In the genomic region with DNA sequence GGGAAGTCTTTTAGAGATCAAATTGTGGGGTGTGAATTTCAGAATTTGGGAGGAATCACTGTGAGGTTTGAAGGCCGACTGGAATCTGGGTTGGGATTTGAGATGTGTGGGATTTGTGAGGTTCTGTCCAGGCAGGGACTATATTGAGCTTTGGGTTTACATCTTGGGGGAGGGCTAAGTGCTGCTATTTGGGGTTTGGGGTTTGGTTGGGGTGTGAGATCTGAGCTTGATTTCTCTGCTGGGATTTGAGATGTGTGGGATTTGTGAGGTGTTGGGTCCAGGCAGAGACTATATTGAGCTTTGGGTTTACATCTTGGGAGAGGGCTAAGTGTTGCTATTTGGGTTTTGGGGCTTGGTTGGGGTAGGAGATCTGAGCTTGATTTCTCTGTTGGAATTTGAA, we compare ENCODE assay signal across 8 cellular contexts. TPM values are rescaled to one million over a fixed set of nuclear protein-coding genes. Genes with fewer than 3 reads are reported as not detected.
DNase-seq lines count a peak whose midpoint lies in the region; ATAC-seq and TF ChIP-seq lines count a peak whose summit lies in the region.
"Had no signal": no experiment of that assay in that cellular context is flagged by ENCODE, and none has a peak within 500 bp of the region (broad histone marks: within the 10 kb centered on the region; RNA-seq: fewer than 3 reads in every experiment).

No MANE protein-coding gene starts in this region.

- peak overlapping the region; percentile 68 for H3K9ac ChIP-seq in iPS-18a (ENCODE audit: low read length)

- ATAC-seq in stimulated activated effector memory CD8-positive, alpha-beta T cell treated with anti-CD3 and anti-CD28 coated beads, Interleukin-12 subunit alpha, Interleukin-12 subunit beta, amount 100 ng/mL, for 72 hours = no peak

- peak overlapping the region; percentile 91 for H3K4me3 Mint-ChIP-seq in HFFc6
- H3K4me3 Mint-ChIP-seq in activated CD4-positive, alpha-beta memory T cell treated with anti-CD3 and anti-CD28 coated beads, Interleukin-2, amount 10 ng/mL, durations not matched to agents 7 days and 5 days = peak overlapping the region; percentile 95
- H3K4me3 Mint-ChIP-seq in stimulated activated effector memory CD8-positive, alpha-beta T cell treated with anti-CD3 and anti-CD28 coated beads, Interleukin-12 subunit alpha, Interleukin-12 subunit beta, amount 100 ng/mL, for 72 hours = peak overlapping the region; percentile 98

- no peak overlapping the region for H3K27ac ChIP-seq in iPS-18a (ENCODE audit: low read length)

- H3K9me3 Mint-ChIP-seq in HFFc6 = no peaks in the 10 kb centered on the region
- H3K9me3 Mint-ChIP-seq in activated CD4-positive, alpha-beta memory T cell treated with anti-CD3 and anti-CD28 coated beads, Interleukin-2, amount 10 ng/mL, durations not matched to agents 7 days and 5 days = no peaks in the 10 kb centered on the region
- no peaks in the 10 kb centered on the region for H3K9me3 Mint-ChIP-seq in stimulated activated effector memory CD8-positive, alpha-beta T cell treated with anti-CD3 and anti-CD28 coated beads, Interleukin-12 subunit alpha, Interleukin-12 subunit beta, amount 100 ng/mL, for 72 hours

- H3K36me3 ChIP-seq in iPS-18a (ENCODE audit: control insufficient read depth, low read depth, low read length) = no peaks in the 10 kb centered on the region

- POLR2A ChIA-PET in activated CD4-positive, alpha-beta memory T cell treated with anti-CD3 and anti-CD28 coated beads, Interleukin-2, amount 10 ng/mL, durations not matched to agents 7 days and 5 days (lab: Charles Lee) = interaction anchor here (0.9 to 2.4 kb wide), 5 partner anchors 14 to 111 kb away, joined by 3 to 10 read pairs (median 4); a partner anchor contains a TSS

- no peaks in the 10 kb centered on the region for H3K9me3 ChIP-seq in iPS-18a (ENCODE audit: control insufficient read depth, low read depth, low read length)

- peaks cover 17% of the 10 kb centered on the region for H3K4me1 ChIP-seq in iPS-18a (ENCODE audit: control insufficient read depth, low read depth, low read length)

- peaks cover 2% of the 10 kb centered on the region; the same call in 1 of the 2 replicates for H3K27me3 Mint-ChIP-seq in HFFc6 (ENCODE audit: insufficient read depth)
- H3K27me3 Mint-ChIP-seq in activated CD4-positive, alpha-beta memory T cell treated with anti-CD3 and anti-CD28 coated beads, Interleukin-2, amount 10 ng/mL, durations not matched to agents 7 days and 5 days = peaks cover 37% of the 10 kb centered on the region

- CTCF ChIA-PET in activated CD4-positive, alpha-beta memory T cell treated with anti-CD3 and anti-CD28 coated beads, Interleukin-2, amount 10 ng/mL, durations not matched to agents 7 days and 5 days (lab: Charles Lee) = interaction anchor here (0.6 to 8.0 kb wide), 9 partner anchors 9 to 520 kb away, joined by 3 to 175 read pairs (median 4); a partner anchor contains a TSS

- peak overlapping the region; percentile 75 for H3K4me3 ChIP-seq in iPS-18a (ENCODE audit: low read length)

- no peaks in the 10 kb centered on the region; the same call in 1 of the 2 replicates for H3K36me3 Mint-ChIP-seq in HFFc6 (ENCODE audit: low read depth)
- H3K36me3 Mint-ChIP-seq in activated CD4-positive, alpha-beta memory T cell treated with anti-CD3 and anti-CD28 coated beads, Interleukin-2, amount 10 ng/mL, durations not matched to agents 7 days and 5 days (ENCODE audit: low read depth) = peaks cover 18% of the 10 kb centered on the region
- peaks cover 27% of the 10 kb centered on the region for H3K36me3 Mint-ChIP-seq in stimulated activated effector memory CD8-positive, alpha-beta T cell treated with anti-CD3 and anti-CD28 coated beads, Interleukin-12 subunit alpha, Interleukin-12 subunit beta, amount 100 ng/mL, for 72 hours

- peaks cover 22% of the 10 kb centered on the region for H3K27me3 ChIP-seq in iPS-18a (ENCODE audit: control insufficient read depth, insufficient read depth, low read length)

- peak overlapping the region; percentile 88 for H3K27ac Mint-ChIP-seq in HFFc6
- peak overlapping the region; percentile 64 for H3K27ac Mint-ChIP-seq in activated CD4-positive, alpha-beta memory T cell treated with anti-CD3 and anti-CD28 coated beads, Interleukin-2, amount 10 ng/mL, durations not matched to agents 7 days and 5 days
- peak overlapping the region; percentile 93 for H3K27ac Mint-ChIP-seq in stimulated activated effector memory CD8-positive, alpha-beta T cell treated with anti-CD3 and anti-CD28 coated beads, Interleukin-12 subunit alpha, Interleukin-12 subunit beta, amount 100 ng/mL, for 72 hours

- DNase-seq in HFFc6 = no peak
- no peak for DNase-seq in activated CD4-positive, alpha-beta memory T cell treated with anti-CD3 and anti-CD28 coated beads, Interleukin-2, amount 10 ng/mL, durations not matched to agents 7 days and 5 days
- no peak for DNase-seq in stimulated activated effector memory CD8-positive, alpha-beta T cell treated with anti-CD3 and anti-CD28 coated beads, Interleukin-12 subunit alpha, Interleukin-12 subunit beta, amount 100 ng/mL, for 72 hours (ENCODE audit: low spot score in 2 of 2)
- DNase-seq in DMS79 treated with DMSO at 0.1 percent for 48 hours (lab: John Stamatoyannopoulos, UW) = no peak
- DNase-seq in NCI-H1105 (lab: John Stamatoyannopoulos, UW) = no peak
- DNase-seq in ureter (ENCODE audit: low spot score) = no peak
- DNase-seq: NCI-H1417 treated with DMSO at 0.1 percent for 48 hours had no signal

- H3K4me1 Mint-ChIP-seq in HFFc6 (ENCODE audit: low read depth) = peaks cover 41% of the 10 kb centered on the region
- H3K4me1 Mint-ChIP-seq in activated CD4-positive, alpha-beta memory T cell treated with anti-CD3 and anti-CD28 coated beads, Interleukin-2, amount 10 ng/mL, durations not matched to agents 7 days and 5 days = peaks cover 48% of the 10 kb centered on the region
- H3K4me1 Mint-ChIP-seq in stimulated activated effector memory CD8-positive, alpha-beta T cell treated with anti-CD3 and anti-CD28 coated beads, Interleukin-12 subunit alpha, Interleukin-12 subunit beta, amount 100 ng/mL, for 72 hours = peaks cover 55% of the 10 kb centered on the region

- TF ChIP-seq CTCF in HFFc6 (IDR thresholded peaks at IDR 0.05) = no peak

RNA-seq across cellular contexts. Expression of a gene that starts 0.9 kb away (rescaled TPM):
- 10 to 100 TPM; 68.9 to 85.3 (median 74.1) TPM for total RNA-seq in HFFc6 (2021; fragmentation: NEBNext Ultra II Directional; extraction: Animal tissue kit (Norgen Biotek cat#: 25700))
- total RNA-seq in activated CD4-positive, alpha-beta memory T cell treated with anti-CD3 and anti-CD28 coated beads, Interleukin-2, amount 10 ng/mL, durations not matched to agents 7 days and 5 days = 10 to 100 TPM; 41.0 to 42.3 TPM
- total RNA-seq in ureter = 31.9 TPM

RNA-seq across cellular contexts. Expression of a gene that starts 14.7 kb away (rescaled TPM):
- total RNA-seq in HFFc6 (2021; fragmentation: NEBNext Ultra II Directional; extraction: Animal tissue kit (Norgen Biotek cat#: 25700)) = under 1 TPM in 3 of 6 experiments, not detected in 3; 0.05 to 0.19 (median 0.07) TPM
- total RNA-seq in activated CD4-positive, alpha-beta memory T cell treated with anti-CD3 and anti-CD28 coated beads, Interleukin-2, amount 10 ng/mL, durations not matched to agents 7 days and 5 days = under 1 TPM in 1 of 2 experiments, not detected in 1; 0.13 TPM
- total RNA-seq in ureter = 0.13 TPM

RNA-seq across cellular contexts. Expression of a gene that starts 44.1 kb away (rescaled TPM):
- total RNA-seq in HFFc6 (2021; fragmentation: NEBNext Ultra II Directional; extraction: Animal tissue kit (Norgen Biotek cat#: 25700)) = 100 to 1,000 TPM; 116 to 190 (median 139) TPM
- total RNA-seq in activated CD4-positive, alpha-beta memory T cell treated with anti-CD3 and anti-CD28 coated beads, Interleukin-2, amount 10 ng/mL, durations not matched to agents 7 days and 5 days = 10 to 100 TPM; 14.5 to 14.9 TPM
- 49.6 TPM for total RNA-seq in ureter

RNA-seq across cellular contexts. Expression of a gene that starts 44.3 kb away (rescaled TPM):
- total RNA-seq in HFFc6 (2021; fragmentation: NEBNext Ultra II Directional; extraction: Animal tissue kit (Norgen Biotek cat#: 25700)) = 1 to 10 TPM; 2.3 to 2.8 (median 2.7) TPM
- total RNA-seq in activated CD4-positive, alpha-beta memory T cell treated with anti-CD3 and anti-CD28 coated beads, Interleukin-2, amount 10 ng/mL, durations not matched to agents 7 days and 5 days = 1 to 10 TPM in 1 of 2 experiments, under 1 TPM in 1; 0.95 to 1.0 TPM
- 6.0 TPM for total RNA-seq in ureter
